ENCODE assay signal across 8 cellular contexts in the genomic region with DNA sequence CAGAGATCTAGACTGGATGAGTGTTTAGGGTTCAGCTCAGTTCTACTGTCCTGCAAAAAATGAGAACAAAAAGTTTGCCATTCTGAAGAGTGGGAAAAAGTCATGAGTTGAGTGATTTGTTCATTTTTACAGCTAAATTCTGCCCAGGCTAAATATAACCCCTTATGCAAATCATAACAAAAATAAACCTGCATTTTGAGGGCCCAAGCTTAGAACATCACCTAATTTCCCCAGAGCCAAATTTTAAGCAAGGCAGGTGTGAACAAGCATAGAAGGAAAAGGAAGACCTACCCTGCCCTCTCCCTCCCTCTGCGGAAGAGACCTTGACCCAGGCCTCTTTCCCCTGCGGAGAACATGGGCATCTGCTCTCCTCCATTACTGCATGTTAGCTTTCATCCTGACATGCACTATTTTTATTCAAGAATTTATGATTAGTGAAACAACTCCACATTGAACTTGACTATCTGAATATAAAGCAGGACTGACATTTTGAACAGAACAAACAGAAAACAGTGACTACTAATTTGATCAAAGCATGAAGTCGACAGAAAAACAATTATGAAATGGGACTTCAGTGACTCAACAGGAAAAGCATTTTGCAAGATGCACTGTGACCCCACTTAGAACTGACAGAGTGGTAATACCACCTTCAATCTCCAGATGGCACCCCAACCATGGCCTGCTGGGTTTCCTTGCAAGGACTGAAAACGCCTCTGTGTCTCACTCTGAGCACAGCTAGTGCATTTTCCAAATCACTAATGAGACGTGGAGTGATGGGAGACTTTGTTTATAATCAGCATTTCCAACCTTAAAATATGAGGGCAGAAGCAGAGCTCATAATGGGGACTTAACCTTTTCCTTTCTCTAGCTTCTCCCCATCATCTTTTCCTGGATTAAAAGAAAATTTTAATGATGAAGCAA. TPM values are rescaled to one million over a fixed set of nuclear protein-coding genes. Genes with fewer than 3 reads are reported as not detected.
DNase-seq lines count a peak whose midpoint lies in the region; ATAC-seq and TF ChIP-seq lines count a peak whose summit lies in the region.

No MANE protein-coding gene starts in this region.

- TF ChIP-seq CTCF in GM12875 (IDR thresholded peaks at IDR 0.05; ENCODE audit: borderline replicate concordance, insufficient read depth, low read depth, low read length): peak; percentile 83

- intact Hi-C loops in left ventricle myocardium superior (cut with micrococcal nuclease): loop anchor here (2.0 kb wide), 1 partner anchor 138 kb away; no protein-coding TSS in a partner anchor

- DNase-seq in NCI-H1417 (lab: John Stamatoyannopoulos, UW) (peak; percentile 74 to 94 (median 87)), T-helper 1 cell (peak; percentile 42 to 89 (median 68)), amygdala (lab: John Stamatoyannopoulos, UW) (peak in 51 of 56 donors; percentile 15 to 94 (median 66)), left ventricle myocardium superior (peak; percentile 68), retina (peak; percentile 83), mesenteric fat pad (ENCODE audit: low spot score) (no peak)

- H3K4me3 ChIP-seq in GM12875 (ENCODE audit: low read depth, low read length): no peak overlapping the region

- peak; percentile 78 for ATAC-seq in HG02759 (IDR thresholded peaks at IDR 0.05; ENCODE audit: unreplicated experiment)
- peak; percentile 90 for ATAC-seq in left ventricle myocardium superior

RNA-seq across cellular contexts. Expression of gene SELPLG, which starts 30.9 kb away (rescaled TPM):
- total RNA-seq in left ventricle myocardium superior: 4.1 TPM
- 15.4 TPM for total RNA-seq in mesenteric fat pad
